In genomic region chr3:105676621-105677300, GRCh38 we compare ENCODE assay signal across 16 cellular contexts.
DNase-seq lines count a peak whose midpoint lies in the region; ATAC-seq and TF ChIP-seq lines count a peak whose summit lies in the region.
"Had no signal": no experiment of that assay in that cellular context is flagged by ENCODE, and none has a peak within 500 bp of the region (broad histone marks: within the 10 kb centered on the region; RNA-seq: fewer than 3 reads in every experiment).

No MANE protein-coding gene starts in this region.

- DNase-seq in activated naive CD4-positive, alpha-beta T cell treated with anti-CD3 and anti-CD28 coated beads for 36 hours, result peak; percentile 77
- DNase-seq in activated naive CD4-positive, alpha-beta T cell treated with anti-CD3 and anti-CD28 coated beads, Interleukin-2, amount 10 ng/mL, durations not matched to agents 7 days and 5 days, result no peak
- DNase-seq in activated T-helper 9 cell treated with anti-CD3 and anti-CD28 coated beads, Interleukin-2, amount 50 U/mL, for 16 hours (ENCODE audit: low read depth), result peak; percentile 10
- DNase-seq in progenitor cell of endocrine pancreas (ENCODE audit: low spot score, unreplicated experiment) (no peak), CD1c-positive myeloid dendritic cell (ENCODE audit: extremely low spot score) (no peak), DMS 273 (lab: John Stamatoyannopoulos, UW; ENCODE audit: unreplicated experiment) (no peak)
- DNase-seq in stimulated activated naive CD8-positive, alpha-beta T cell treated with anti-CD3 and anti-CD28 coated beads, Interleukin-15, amount 100 ng/mL, for 72 hours, result peak in 1 of 2 donors; percentile 45
- DNase-seq: activated B cell treated with CpG ODN at 0.5 μM for 24 hours, amniotic stem cell, Calu3, foreskin melanocyte, GF-D8, NCI-H1436, stomach had no signal

- H3K4me1 Mint-ChIP-seq in activated naive CD4-positive, alpha-beta T cell treated with anti-CD3 and anti-CD28 coated beads for 36 hours (ENCODE audit: low read depth), result peaks cover 18% of the 10 kb centered on the region
- H3K4me1 Mint-ChIP-seq in activated naive CD4-positive, alpha-beta T cell treated with anti-CD3 and anti-CD28 coated beads, Interleukin-2, amount 10 ng/mL, durations not matched to agents 7 days and 5 days, result peaks cover 5% of the 10 kb centered on the region
- peaks cover 15% of the 10 kb centered on the region for H3K4me1 Mint-ChIP-seq in progenitor cell of endocrine pancreas (ENCODE audit: low read depth)
- peaks cover 8% of the 10 kb centered on the region for H3K4me1 Mint-ChIP-seq in stimulated activated naive CD8-positive, alpha-beta T cell treated with anti-CD3 and anti-CD28 coated beads, Interleukin-15, amount 100 ng/mL, for 72 hours

- peak overlapping the region; percentile 87 for H3K27ac Mint-ChIP-seq in activated naive CD4-positive, alpha-beta T cell treated with anti-CD3 and anti-CD28 coated beads for 36 hours
- H3K27ac Mint-ChIP-seq in activated naive CD4-positive, alpha-beta T cell treated with anti-CD3 and anti-CD28 coated beads, Interleukin-2, amount 10 ng/mL, durations not matched to agents 7 days and 5 days, result no peak overlapping the region
- peak overlapping the region; percentile 53 for H3K27ac Mint-ChIP-seq in progenitor cell of endocrine pancreas
- peak overlapping the region in 1 of 2 donors; percentile 67 for H3K27ac Mint-ChIP-seq in stimulated activated naive CD8-positive, alpha-beta T cell treated with anti-CD3 and anti-CD28 coated beads, Interleukin-15, amount 100 ng/mL, for 72 hours
- H3K27ac Mint-ChIP-seq: activated B cell treated with CpG ODN at 0.5 μM for 24 hours had no signal

- ATAC-seq in stimulated activated naive CD8-positive, alpha-beta T cell treated with anti-CD3 and anti-CD28 coated beads, Interleukin-15, amount 100 ng/mL, for 72 hours, result peak; percentile 93
- no peak for ATAC-seq in GM21381 (IDR thresholded peaks at IDR 0.05; ENCODE audit: unreplicated experiment)
- ATAC-seq: naive thymus-derived CD4-positive, alpha-beta T cell had no signal

- H3K4me3 Mint-ChIP-seq in activated naive CD4-positive, alpha-beta T cell treated with anti-CD3 and anti-CD28 coated beads for 36 hours, result no peak overlapping the region
- no peak overlapping the region for H3K4me3 Mint-ChIP-seq in activated naive CD4-positive, alpha-beta T cell treated with anti-CD3 and anti-CD28 coated beads, Interleukin-2, amount 10 ng/mL, durations not matched to agents 7 days and 5 days
- no peak overlapping the region for H3K4me3 Mint-ChIP-seq in progenitor cell of endocrine pancreas (ENCODE audit: low read depth)
- H3K4me3 Mint-ChIP-seq in stimulated activated naive CD8-positive, alpha-beta T cell treated with anti-CD3 and anti-CD28 coated beads, Interleukin-15, amount 100 ng/mL, for 72 hours, result no peak overlapping the region
- H3K4me3 Mint-ChIP-seq: activated B cell treated with CpG ODN at 0.5 μM for 24 hours; naive thymus-derived CD4-positive, alpha-beta T cell had no signal

- CTCF ChIA-PET in activated naive CD4-positive, alpha-beta T cell treated with anti-CD3 and anti-CD28 coated beads for 36 hours (lab: Charles Lee), result interaction anchor here (0.7 kb wide), 1 partner anchor 553 kb away, joined by 3 read pairs; no protein-coding TSS in a partner anchor
- CTCF ChIA-PET in activated naive CD4-positive, alpha-beta T cell treated with anti-CD3 and anti-CD28 coated beads, Interleukin-2, amount 10 ng/mL, durations not matched to agents 7 days and 5 days (lab: Charles Lee), result no interaction called here

- H3K27me3 Mint-ChIP-seq in activated naive CD4-positive, alpha-beta T cell treated with anti-CD3 and anti-CD28 coated beads for 36 hours (ENCODE audit: low read depth), result no peaks in the 10 kb centered on the region
- H3K27me3 Mint-ChIP-seq in activated naive CD4-positive, alpha-beta T cell treated with anti-CD3 and anti-CD28 coated beads, Interleukin-2, amount 10 ng/mL, durations not matched to agents 7 days and 5 days, result no peaks in the 10 kb centered on the region
- H3K27me3 Mint-ChIP-seq in progenitor cell of endocrine pancreas, result no peaks in the 10 kb centered on the region
- H3K27me3 Mint-ChIP-seq in stimulated activated naive CD8-positive, alpha-beta T cell treated with anti-CD3 and anti-CD28 coated beads, Interleukin-15, amount 100 ng/mL, for 72 hours, result no peaks in the 10 kb centered on the region
- H3K27me3 Mint-ChIP-seq: activated B cell treated with CpG ODN at 0.5 μM for 24 hours; naive thymus-derived CD4-positive, alpha-beta T cell had no signal

- H3K9me3 Mint-ChIP-seq in activated naive CD4-positive, alpha-beta T cell treated with anti-CD3 and anti-CD28 coated beads for 36 hours, result no peaks in the 10 kb centered on the region
- no peaks in the 10 kb centered on the region for H3K9me3 Mint-ChIP-seq in activated naive CD4-positive, alpha-beta T cell treated with anti-CD3 and anti-CD28 coated beads, Interleukin-2, amount 10 ng/mL, durations not matched to agents 7 days and 5 days
- H3K9me3 Mint-ChIP-seq in progenitor cell of endocrine pancreas (ENCODE audit: low read depth), result peaks cover 4% of the 10 kb centered on the region
- H3K9me3 Mint-ChIP-seq in stimulated activated naive CD8-positive, alpha-beta T cell treated with anti-CD3 and anti-CD28 coated beads, Interleukin-15, amount 100 ng/mL, for 72 hours, result no peaks in the 10 kb centered on the region
- H3K9me3 Mint-ChIP-seq: activated B cell treated with CpG ODN at 0.5 μM for 24 hours had no signal

- no peak for TF ChIP-seq CTCF in progenitor cell of endocrine pancreas (IDR thresholded peaks at IDR 0.05; ENCODE audit: unreplicated experiment)

- peaks cover 51% of the 10 kb centered on the region for H3K36me3 Mint-ChIP-seq in activated naive CD4-positive, alpha-beta T cell treated with anti-CD3 and anti-CD28 coated beads for 36 hours (ENCODE audit: low read depth)
- H3K36me3 Mint-ChIP-seq in activated naive CD4-positive, alpha-beta T cell treated with anti-CD3 and anti-CD28 coated beads, Interleukin-2, amount 10 ng/mL, durations not matched to agents 7 days and 5 days, result peaks cover 60% of the 10 kb centered on the region
- peaks cover 41% of the 10 kb centered on the region for H3K36me3 Mint-ChIP-seq in progenitor cell of endocrine pancreas (ENCODE audit: insufficient read depth)

- intact Hi-C loops in activated naive CD4-positive, alpha-beta T cell treated with anti-CD3 and anti-CD28 coated beads for 36 hours (cut with micrococcal nuclease), result loop anchor here (1.0 to 2.0 kb wide), 11 partner anchors 76 to 752 kb away; partner anchors contain the start of gene CBLB

Comparison
In these comparisons a context has a peak if more than half of its experiments do, and no peak if none do; other contexts are left out.
1. DNase-seq: peak in activated naive CD4-positive, alpha-beta T cell treated with anti-CD3 and anti-CD28 coated beads for 36 hours (single experiment) and activated T-helper 9 cell treated with anti-CD3 and anti-CD28 coated beads, Interleukin-2, amount 50 U/mL, for 16 hours (single experiment); none in activated naive CD4-positive, alpha-beta T cell treated with anti-CD3 and anti-CD28 coated beads, Interleukin-2, amount 10 ng/mL, durations not matched to agents 7 days and 5 days (single experiment), progenitor cell of endocrine pancreas (single experiment), CD1c-positive myeloid dendritic cell (single experiment) and DMS 273 (single experiment).